In the genomic region with DNA sequence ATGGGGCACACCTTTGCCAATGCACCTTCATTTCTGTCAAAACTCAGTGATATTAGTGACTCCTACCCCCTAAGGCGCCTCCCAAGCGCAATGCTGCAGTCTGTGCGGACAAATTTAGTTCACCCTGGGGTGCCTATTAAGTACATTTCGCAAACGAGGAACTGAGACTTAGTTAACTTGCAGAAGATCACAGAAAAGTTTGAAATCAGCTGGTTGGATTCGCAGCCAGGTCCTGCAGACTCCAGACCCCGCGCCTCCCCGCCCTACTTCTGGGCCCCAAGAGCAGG, we compare ENCODE assay signal across 8 cellular contexts. TPM values are rescaled to one million over a fixed set of nuclear protein-coding genes. Genes with fewer than 3 reads are reported as not detected.
DNase-seq lines count a peak whose midpoint lies in the region; ATAC-seq, FAIRE-seq and TF ChIP-seq lines count a peak whose summit lies in the region.

No MANE protein-coding gene starts in this region.

- CTCF ChIA-PET in MCF 10A (lab: Yijun Ruan, JAX): interaction anchor here (0.5 to 1.5 kb wide), 11 partner anchors 9 to 558 kb away, joined by 3 to 6 read pairs (median 4); a partner anchor contains a TSS

- ATAC-seq in GM18858 (IDR thresholded peaks at IDR 0.05; ENCODE audit: unreplicated experiment): peak; percentile 0
- ATAC-seq in HG03469 (IDR thresholded peaks at IDR 0.05; ENCODE audit: unreplicated experiment): no peak

- peak overlapping the region; percentile 79 for H3K4me3 Mint-ChIP-seq in MCF 10A (ENCODE audit: unreplicated experiment)

- intact Hi-C loops in MCF 10A (cut with micrococcal nuclease): loop anchor here (1.0 to 10.0 kb wide), 4 partner anchors 41 to 525 kb away; a partner anchor contains a TSS

- peak overlapping the region; percentile 84 for H3K27ac ChIP-seq in KMS-11

- peak overlapping the region; percentile 86 for H2AFZ ChIP-seq in KMS-11 (ENCODE audit: low read depth)

- H4K20me1 ChIP-seq in KMS-11 (ENCODE audit: insufficient read depth): no peaks in the 10 kb centered on the region

- H3K9me3 Mint-ChIP-seq in MCF 10A (ENCODE audit: unreplicated experiment): no peaks in the 10 kb centered on the region

- peak overlapping the region; percentile 65 for H3K4me2 ChIP-seq in KMS-11

- TF ChIP-seq CTCF in KMS-11 (conservative IDR thresholded peaks at IDR 0.05; ENCODE audit: low read depth, low read length) (no peak), MCF 10A (IDR thresholded peaks at IDR 0.05; ENCODE audit: unreplicated experiment) (no peak)

- H3K4me1 Mint-ChIP-seq in MCF 10A (ENCODE audit: insufficient read depth, unreplicated experiment): peaks cover 32% of the 10 kb centered on the region

- H3K27ac Mint-ChIP-seq in MCF 10A (ENCODE audit: low read depth, unreplicated experiment): peak overlapping the region; percentile 88

- H3K36me3 ChIP-seq in KMS-11 (ENCODE audit: insufficient read depth): peaks cover 7% of the 10 kb centered on the region; the same call in 1 of the 2 replicates

- POLR2A ChIA-PET in MCF 10A (lab: Yijun Ruan, JAX): interaction anchor here (0.6 to 4.9 kb wide), 25 partner anchors 9 to 536 kb away, joined by 3 to 78 read pairs (median 4); a partner anchor contains a TSS

- TF ChIP-seq POLR2A in H54 (IDR thresholded peaks at IDR 0.05; ENCODE audit: low read depth, low read length): no peak

- no TSS peak for BruUV-seq in MCF 10A (replicated peaks; lab: Mats Ljungman, UMichigan)

- H3K36me3 Mint-ChIP-seq in MCF 10A (ENCODE audit: insufficient read depth, unreplicated experiment): peaks cover 32% of the 10 kb centered on the region

- H3K4me3 ChIP-seq in KMS-11 (IDR thresholded peaks at IDR 0.05; ENCODE audit: insufficient read depth, low read depth, low read length): peak overlapping the region; percentile 65
- H3K4me3 ChIP-seq in mononuclear cell (ENCODE audit: low read length): peak overlapping the region; percentile 85

- H3K27me3 ChIP-seq in KMS-11 (ENCODE audit: insufficient read depth, low read depth): no peaks in the 10 kb centered on the region
- no peaks in the 10 kb centered on the region for H3K27me3 ChIP-seq in mononuclear cell (ENCODE audit: insufficient read depth, low read length)

- peak overlapping the region; percentile 90 for H3K9ac ChIP-seq in KMS-11

- H3K4me1 ChIP-seq in KMS-11 (ENCODE audit: low read depth, poor library complexity, severe bottlenecking) (peaks cover 28% of the 10 kb centered on the region), mononuclear cell (ENCODE audit: insufficient read depth, low read length) (peaks cover 59% of the 10 kb centered on the region)

- no peaks in the 10 kb centered on the region for H3K9me3 ChIP-seq in mononuclear cell (ENCODE audit: low read depth, low read length)

- peaks cover 30% of the 10 kb centered on the region for H3K79me2 ChIP-seq in KMS-11 (ENCODE audit: insufficient read depth, low read depth)

- H3K27me3 Mint-ChIP-seq in MCF 10A (ENCODE audit: insufficient read depth, unreplicated experiment): no peaks in the 10 kb centered on the region

- DNase-seq in MCF 10A (ENCODE audit: unreplicated experiment): no peak
- DNase-seq in NCI-H1436 treated with DMSO at 0.1 percent for 48 hours (lab: John Stamatoyannopoulos, UW): no peak
- DNase-seq in NCI-H526 (lab: John Stamatoyannopoulos, UW): no peak
- no peak for DNase-seq in H54 (ENCODE audit: insufficient read length, low spot score)

- no peak for FAIRE-seq in H54 (lab: Jason Lieb, UNC)

RNA-seq across cellular contexts. Expression of a gene that starts 0.6 kb away (rescaled TPM):
- total RNA-seq in MCF 10A (2022): 66.0 and 71.0 TPM in 2 replicates
- 24.8 TPM for total RNA-seq in mononuclear cell

RNA-seq across cellular contexts. Expression of a gene that starts 22.0 kb away (rescaled TPM):
- total RNA-seq in MCF 10A (2022) (not detected in 2 replicates), mononuclear cell (51.4 TPM)

RNA-seq across cellular contexts. Expression of a gene that starts 41.4 kb away (rescaled TPM):
- 6.7 and 7.3 TPM in 2 replicates for total RNA-seq in MCF 10A (2022)
- 14.3 TPM for total RNA-seq in mononuclear cell

Comparison
In these comparisons a context has a peak if more than half of its experiments do, and no peak if none do; other contexts are left out.
1. RNA of a gene that starts 22.0 kb away (total RNA-seq): 51.4 TPM in mononuclear cell (single experiment); not detected in MCF 10A; every median in the first group is over 10 times any median in the second.